ENCODE assay signal across 24 cellular contexts in the genomic region with DNA sequence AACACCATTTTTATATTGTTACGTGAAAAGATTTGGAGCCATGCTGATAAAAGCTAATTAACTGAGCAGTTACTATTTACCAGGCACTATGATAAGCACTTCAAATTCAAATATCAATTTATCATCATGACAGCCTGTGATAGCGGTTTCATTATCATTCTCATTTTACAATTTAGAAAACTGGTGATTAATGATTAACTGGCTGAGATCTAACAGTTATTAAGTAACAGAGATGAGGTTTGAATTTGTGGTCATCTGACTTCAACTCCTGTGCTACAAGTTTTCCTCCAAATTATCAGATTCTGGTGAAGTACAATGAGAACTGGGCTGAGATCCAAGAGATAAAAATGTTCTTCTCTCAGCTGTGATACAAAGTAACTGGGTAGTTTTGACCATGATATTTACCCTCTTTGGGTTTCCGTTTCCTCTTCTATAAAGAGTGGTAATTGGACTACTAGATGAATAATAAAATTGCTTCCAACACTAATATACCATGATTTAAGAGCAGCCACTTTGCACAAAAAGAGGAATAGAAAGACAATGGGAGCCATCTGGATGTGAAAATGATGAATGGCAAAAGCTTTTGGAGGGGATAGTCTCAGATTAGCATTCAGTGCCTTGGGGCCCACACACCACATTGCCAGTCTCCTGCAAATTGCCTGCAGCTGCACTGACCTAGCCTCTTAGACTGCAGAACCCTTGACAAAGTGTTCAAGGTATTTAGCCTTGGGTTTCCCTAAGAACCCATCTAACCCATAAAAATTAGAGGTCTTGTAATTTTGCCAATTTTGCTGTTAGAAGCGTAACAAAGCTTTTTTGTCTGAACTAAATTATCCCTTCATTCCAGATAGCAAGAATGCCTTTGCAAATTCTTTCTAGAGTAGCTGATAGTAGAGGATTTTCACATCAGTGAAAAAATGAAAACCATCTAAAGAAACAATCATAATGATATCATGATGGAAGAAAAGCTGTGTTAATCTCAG.
DNase-seq lines count a peak whose midpoint lies in the region; ATAC-seq, FAIRE-seq and TF ChIP-seq lines count a peak whose summit lies in the region.
"Had no signal": no experiment of that assay in that cellular context is flagged by ENCODE, and none has a peak within 500 bp of the region (broad histone marks: within the 10 kb centered on the region; RNA-seq: fewer than 3 reads in every experiment).

No MANE protein-coding gene starts in this region.

- in situ Hi-C loops in brain microvascular endothelial cell (cut with HindIII; ENCODE audit: low pct_ligation_motif_present, low sequenced_read_pairs) = no loop called here

- H3K27ac Mint-ChIP-seq in astrocyte (ENCODE audit: unreplicated experiment) = no peak overlapping the region
- H3K27ac Mint-ChIP-seq: activated CD8-positive, alpha-beta T cell treated with anti-CD3 and anti-CD28 coated beads, Interleukin-2, amount 10 ng/mL, durations not matched to agents 7 days and 5 days; activated naive CD4-positive, alpha-beta T cell treated with anti-CD3 and anti-CD28 coated beads, Interleukin-2, amount 10 ng/mL, durations not matched to agents 7 days and 5 days; B cell; memory B cell; naive thymus-derived CD4-positive, alpha-beta T cell had no signal

- FAIRE-seq in astrocyte (lab: Jason Lieb, UNC) (no peak), pancreas (lab: Jason Lieb, UNC) (no peak)
- FAIRE-seq: colon had no signal

- H3K4me3 ChIP-seq in astrocyte (ENCODE audit: insufficient read depth, low read depth, low read length) = no peak overlapping the region
- H3K4me3 ChIP-seq in pancreas = no peak overlapping the region
- no peak overlapping the region for H3K4me3 ChIP-seq in brain microvascular endothelial cell (ENCODE audit: low read depth, low read length)
- H3K4me3 ChIP-seq: HAP-1, stomach, upper lobe of left lung had no signal

- no peak for TF ChIP-seq CTCF in astrocyte (IDR thresholded peaks at IDR 0.05; ENCODE audit: insufficient read depth, low read depth, low read length)
- no peak for TF ChIP-seq CTCF in pancreas (IDR thresholded peaks at IDR 0.05)
- TF ChIP-seq CTCF in brain microvascular endothelial cell (IDR thresholded peaks at IDR 0.05; ENCODE audit: low read depth, low read length, missing control alignments) = no peak

- peaks cover 6% of the 10 kb centered on the region for H3K9me3 Mint-ChIP-seq in astrocyte (ENCODE audit: unreplicated experiment)
- H3K9me3 Mint-ChIP-seq: activated naive CD4-positive, alpha-beta T cell treated with anti-CD3 and anti-CD28 coated beads, Interleukin-2, amount 10 ng/mL, durations not matched to agents 7 days and 5 days had no signal

- intact Hi-C loops in pancreas (cut with DNase I) (no loop called here), Right ventricle myocardium superior (cut with DNase I) (no loop called here)

- H3K36me3 ChIP-seq in astrocyte (ENCODE audit: insufficient read depth, low read length) = no peaks in the 10 kb centered on the region
- H3K36me3 ChIP-seq in pancreas = no peaks in the 10 kb centered on the region
- H3K36me3 ChIP-seq in brain microvascular endothelial cell (replicated peaks) = no peaks in the 10 kb centered on the region
- H3K36me3 ChIP-seq: HAP-1, stomach, upper lobe of left lung had no signal

- no peak overlapping the region for H3K9ac ChIP-seq in astrocyte (ENCODE audit: low read length)

- H3K4me1 ChIP-seq in astrocyte (ENCODE audit: insufficient read depth, low read length) (no peaks in the 10 kb centered on the region), pancreas (no peaks in the 10 kb centered on the region)
- H3K4me1 ChIP-seq: HAP-1, upper lobe of left lung had no signal

- H4K20me1 ChIP-seq in astrocyte (ENCODE audit: insufficient read depth, low read length) = no peaks in the 10 kb centered on the region

- H3K27me3 ChIP-seq in astrocyte (ENCODE audit: insufficient read depth, low read length) = no peaks in the 10 kb centered on the region
- no peaks in the 10 kb centered on the region for H3K27me3 ChIP-seq in pancreas
- no peaks in the 10 kb centered on the region for H3K27me3 ChIP-seq in brain microvascular endothelial cell (replicated peaks)
- H3K27me3 ChIP-seq: stomach, upper lobe of left lung had no signal

- H3K36me3 Mint-ChIP-seq in astrocyte (ENCODE audit: low read depth, unreplicated experiment) = no peaks in the 10 kb centered on the region
- H3K36me3 Mint-ChIP-seq: activated naive CD4-positive, alpha-beta T cell treated with anti-CD3 and anti-CD28 coated beads, Interleukin-2, amount 10 ng/mL, durations not matched to agents 7 days and 5 days had no signal

- ATAC-seq in HG02938 (IDR thresholded peaks at IDR 0.05; ENCODE audit: unreplicated experiment) (peak; percentile 65), pancreas (peak in 3 of 4 donors; percentile 68 to 78 (median 74)), Right ventricle myocardium superior (ENCODE audit: poor library complexity) (no peak)
- ATAC-seq: activated CD4-positive, CD25-positive, alpha-beta regulatory T cell treated with anti-CD3 and anti-CD28 coated beads, Interleukin-2, amount 50 U/mL, for 24 hours; activated CD8-positive, alpha-beta T cell treated with anti-CD3 and anti-CD28 coated beads, Interleukin-2, amount 10 ng/mL, durations not matched to agents 7 days and 5 days; activated T-cell treated with anti-CD3 and anti-CD28 coated beads, Interleukin-2, amount 50 U/mL, for 4 hours; naive thymus-derived CD4-positive, alpha-beta T cell had no signal

- no peaks in the 10 kb centered on the region for H3K27me3 Mint-ChIP-seq in astrocyte (ENCODE audit: low read depth, unreplicated experiment)
- H3K27me3 Mint-ChIP-seq: activated naive CD4-positive, alpha-beta T cell treated with anti-CD3 and anti-CD28 coated beads, Interleukin-2, amount 10 ng/mL, durations not matched to agents 7 days and 5 days had no signal

- DNase-seq in NOMO-1 (lab: John Stamatoyannopoulos, UW; ENCODE audit: unreplicated experiment in 2 of 2) (peak; percentile 29 to 79), astrocyte (ENCODE audit: low read depth) (peak; percentile 80), pancreas (no peak), RKO (ENCODE audit: low spot score) (no peak), brain microvascular endothelial cell (no peak), Right ventricle myocardium superior (no peak)
- DNase-seq: activated CD8-positive, alpha-beta T cell treated with anti-CD3 and anti-CD28 coated beads, Interleukin-2, amount 10 ng/mL, durations not matched to agents 7 days and 5 days; activated naive CD4-positive, alpha-beta T cell treated with anti-CD3 and anti-CD28 coated beads, Interleukin-2, amount 10 ng/mL, durations not matched to agents 7 days and 5 days; activated T-cell treated with anti-CD3 and anti-CD28 coated beads, Interleukin-2, amount 50 U/mL, for 4 hours; Caco-2; islet precursor cell; naive thymus-derived CD4-positive, alpha-beta T cell; NCI-H2029; SIG-M5; stimulated activated CD4-positive, alpha-beta T cell treated with anti-CD3 and anti-CD28 coated beads, Interleukin-2, amount 100 ng/mL, for 48 hours; stomach; T-helper 2 cell; upper lobe of left lung had no signal

- 35% methylated on average over 4 of the region's 4 CpGs for WGBS in pancreas, 2 donors

- H3K9me3 ChIP-seq in astrocyte (ENCODE audit: insufficient read depth, low read depth, low read length) = peaks cover 4% of the 10 kb centered on the region
- H3K9me3 ChIP-seq in pancreas = no peaks in the 10 kb centered on the region
- H3K9me3 ChIP-seq: HAP-1, stomach, upper lobe of left lung had no signal

- no peak overlapping the region for H2AFZ ChIP-seq in astrocyte (ENCODE audit: low read depth, low read length)

- H3K4me1 Mint-ChIP-seq in astrocyte (ENCODE audit: low read depth, unreplicated experiment) = peaks cover 1% of the 10 kb centered on the region
- H3K4me1 Mint-ChIP-seq: activated naive CD4-positive, alpha-beta T cell treated with anti-CD3 and anti-CD28 coated beads, Interleukin-2, amount 10 ng/mL, durations not matched to agents 7 days and 5 days; B cell; memory B cell had no signal

- H3K27ac ChIP-seq in astrocyte (ENCODE audit: low read depth, low read length) (no peak overlapping the region), pancreas (no peak overlapping the region), brain microvascular endothelial cell (no peak overlapping the region)
- H3K27ac ChIP-seq: stomach, upper lobe of left lung had no signal

- no peaks in the 10 kb centered on the region for H3K79me2 ChIP-seq in astrocyte (ENCODE audit: insufficient read depth, low read length)

- no peak overlapping the region for H3K4me3 Mint-ChIP-seq in astrocyte (ENCODE audit: unreplicated experiment)
- H3K4me3 Mint-ChIP-seq: activated CD8-positive, alpha-beta T cell treated with anti-CD3 and anti-CD28 coated beads, Interleukin-2, amount 10 ng/mL, durations not matched to agents 7 days and 5 days; activated naive CD4-positive, alpha-beta T cell treated with anti-CD3 and anti-CD28 coated beads, Interleukin-2, amount 10 ng/mL, durations not matched to agents 7 days and 5 days; activated T-cell treated with anti-CD3 and anti-CD28 coated beads, Interleukin-2, amount 50 U/mL, for 4 hours; B cell; memory B cell; naive thymus-derived CD4-positive, alpha-beta T cell had no signal

- no peak overlapping the region for H3K4me2 ChIP-seq in astrocyte (ENCODE audit: low read length)

Comparison
In these comparisons a context has a peak if more than half of its experiments do, and no peak if none do; other contexts are left out.
1. DNase-seq: peak in NOMO-1 (2 of 2) and astrocyte (single experiment); none in pancreas (0 of 6), RKO (single experiment), brain microvascular endothelial cell (single experiment) and Right ventricle myocardium superior (single experiment).